8 cellular contexts compared by ENCODE assay signal in genomic region chr11:46120711-46121327, GRCh38. TPM values are rescaled to one million over a fixed set of nuclear protein-coding genes. Genes with fewer than 3 reads are reported as not detected.
A peak's percentile ranks its signal among the peaks of the same experiment; 100 is the strongest.
DNase-seq lines count a peak whose midpoint lies in the region; FAIRE-seq and TF ChIP-seq lines count a peak whose summit lies in the region.

No MANE protein-coding gene starts in this region.

- peaks cover 38% of the 10 kb centered on the region for H3K4me1 ChIP-seq in PC-9 (replicated peaks; ENCODE audit: insufficient read depth)
- peaks cover 25 to 40% of the 10 kb centered on the region in 2 donors for H3K4me1 ChIP-seq in adrenal gland (replicated peaks in 1 of 2)

- DNase-seq in NCI-H510A treated with DMSO at 0.1 percent for 48 hours (lab: John Stamatoyannopoulos, UW) = peak; percentile 9
- DNase-seq in NCI-H510A (lab: John Stamatoyannopoulos, UW) = no peak
- DNase-seq in HTR-8/SVneo (ENCODE audit: insufficient read length, low spot score) = peak; percentile 24
- DNase-seq in PC-9 = peak; percentile 62 to 72
- peak in 6 of 7 donors; percentile 57 to 94 (median 64) for DNase-seq in adrenal gland
- DNase-seq in hepatic stellate cell (ENCODE audit: low spot score) = peak; percentile 43
- DNase-seq in pulmonary artery endothelial cell (ENCODE audit: low read depth, low spot score) = peak; percentile 26
- no peak for DNase-seq in ureter (ENCODE audit: low spot score)

- peak overlapping the region; percentile 60 for H3K27ac ChIP-seq in PC-9
- H3K27ac ChIP-seq in adrenal gland = peak overlapping the region; percentile 77 to 99 (median 91)

- BruUV-seq in PC-9 (replicated peaks; lab: Mats Ljungman, UMichigan) = no TSS peak

- no peaks in the 10 kb centered on the region for H3K9me2 ChIP-seq in PC-9 (ENCODE audit: insufficient read depth)

- H4K20me1 ChIP-seq in PC-9 (ENCODE audit: insufficient read depth) = 0 out of 2 replicates have a peak, but pooled peaks cover 8% of the 10 kb centered on the region

- peak in 1 of 2 donors; percentile 80 for TF ChIP-seq POLR2A in adrenal gland (IDR thresholded peaks at IDR 0.05)

- CTCF ChIA-PET in PC-9 (lab: Charles Lee) = interaction anchor here (0.7 to 0.9 kb wide), 3 partner anchors 30 to 123 kb away, joined by 3 to 20 read pairs (median 4); no protein-coding TSS in a partner anchor

- H3K36me3 ChIP-seq in PC-9 (ENCODE audit: low read depth) = 0 out of 2 replicates have a peak, but pooled peaks cover 3% of the 10 kb centered on the region
- no peaks in the 10 kb centered on the region for H3K36me3 ChIP-seq in adrenal gland (replicated peaks in 1 of 2)

- peak overlapping the region; percentile 95 for H3K4me2 ChIP-seq in PC-9

- peaks cover 25% of the 10 kb centered on the region for H3F3A ChIP-seq in PC-9 (ENCODE audit: insufficient read depth, low read depth)

- H3K27me3 ChIP-seq in PC-9 (ENCODE audit: insufficient read depth, low read depth) = no peaks in the 10 kb centered on the region
- no peaks in the 10 kb centered on the region for H3K27me3 ChIP-seq in adrenal gland

- TF ChIP-seq CTCF in PC-9 (conservative IDR thresholded peaks at IDR 0.05) (no peak; the same call in 1 of the 2 replicates), adrenal gland (IDR thresholded peaks at IDR 0.05) (peak in 1 of 6 experiments; percentile 9)

- intact Hi-C loops in PC-9 (cut with micrococcal nuclease; ENCODE audit: unreplicated experiment) (loop anchor here (1.0 to 10.0 kb wide), 5 partner anchors 114 to 596 kb away; partner anchors contain the start of genes DGKZ and F2), adrenal gland (cut with DNase I) (loop anchor here in 1 of 2 donors (10.0 kb wide), 1 partner anchor 114 kb away; no protein-coding TSS in a partner anchor)

- POLR2A ChIA-PET in PC-9 (lab: Charles Lee; ENCODE audit: unreplicated experiment) = interaction anchor here (0.6 to 0.7 kb wide), 5 partner anchors 8 to 488 kb away, joined by 3 to 10 read pairs (median 4); no protein-coding TSS in a partner anchor

- WGBS in adrenal gland, 4 donors = 0% methylated on average over 4 to 5 of the region's 5 CpGs

- FAIRE-seq in HTR-8/SVneo (lab: Jason Lieb, UNC) = no peak

- H3K4me3 ChIP-seq in PC-9 (peak overlapping the region; percentile 74), adrenal gland (peak overlapping the region in 3 of 4 donors; percentile 40 to 93 (median 73))

- H2AFZ ChIP-seq in PC-9 = peak overlapping the region; percentile 80

- peaks cover 43% of the 10 kb centered on the region for H3K79me2 ChIP-seq in PC-9 (ENCODE audit: low read depth)

- H3K9me3 ChIP-seq in PC-9 (ENCODE audit: insufficient read depth, low read depth) (no peaks in the 10 kb centered on the region), adrenal gland (replicated peaks in 1 of 3) (no peaks in the 10 kb centered on the region)

RNA-seq across cellular contexts. Expression of gene PHF21A, which starts 0.4 kb away (rescaled TPM):
- total RNA-seq in PC-9 (2021) (45.6 and 54.3 TPM in 2 replicates), adrenal gland (10 to 100 TPM; 28.4 to 85.1 (median 50.7) TPM), pulmonary artery endothelial cell (5.4 TPM in 2 replicates), ureter (51.1 TPM)
- 10 to 100 TPM; 28.9 to 48.7 (median 38.4) TPM for polyA plus RNA-seq in adrenal gland

Comparison
In these comparisons a context has a peak if more than half of its experiments do, and no peak if none do; other contexts are left out.
1. DNase-seq: peak in NCI-H510A treated with DMSO at 0.1 percent for 48 hours (single experiment), HTR-8/SVneo (single experiment), PC-9 (2 of 2), adrenal gland (6 of 7), hepatic stellate cell (single experiment) and pulmonary artery endothelial cell (single experiment); none in NCI-H510A (single experiment) and ureter (single experiment).